2 cellular contexts compared by ENCODE assay signal in the genomic region with DNA sequence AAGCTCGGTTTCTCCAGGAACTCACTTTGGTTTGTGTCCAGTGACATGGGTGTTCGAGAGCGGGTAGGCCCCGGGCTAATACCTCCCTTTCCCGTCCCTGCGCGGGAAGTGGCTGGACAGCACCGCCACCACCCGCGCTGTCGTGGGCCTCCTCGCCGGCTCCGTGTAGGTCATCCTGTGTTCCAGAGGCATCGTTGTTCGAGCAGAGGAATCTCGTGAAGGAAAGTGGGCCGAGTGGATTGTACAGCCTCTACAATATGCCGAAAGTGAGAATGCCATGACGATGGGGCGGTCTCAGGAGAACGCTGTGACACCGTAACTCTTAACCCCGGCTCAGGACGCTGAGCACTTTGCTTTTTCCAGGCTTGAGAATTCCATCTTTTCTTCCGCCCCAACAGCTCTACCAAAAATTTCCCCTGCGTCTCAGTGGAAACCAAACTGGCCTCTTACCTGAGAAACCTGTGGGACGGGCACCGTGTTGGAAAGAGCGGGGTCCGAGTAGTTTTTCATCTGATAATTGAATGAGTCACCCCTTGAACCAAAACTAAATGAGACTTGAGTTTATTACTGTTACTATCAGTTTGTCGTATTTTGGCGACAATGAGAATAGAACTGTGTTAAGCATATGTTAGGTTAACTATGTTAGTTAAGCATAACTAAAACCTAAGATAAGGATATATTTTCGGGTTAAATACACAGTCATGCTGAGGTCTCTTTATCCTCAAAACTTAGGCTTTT.
A peak's percentile ranks its signal among the peaks of the same experiment; 100 is the strongest.
TF ChIP-seq lines count a peak whose summit lies in the region.

No MANE protein-coding gene starts in this region.

TF ChIP-seq in K562, 482 proteins besides CTCF, POLR2A, EP300 and RAD21 (continues in another document):
- TF ChIP-seq PHB2 (IDR thresholded peaks at IDR 0.05; ENCODE audit: low read depth): no peak
- TF ChIP-seq KAT7 (CRISPR knock-in tag; IDR thresholded peaks at IDR 0.05; ENCODE audit: borderline replicate concordance): 0 out of 2 replicates have a peak, but pooled peaks have one; percentile 74
- TF ChIP-seq, protein P1, sequence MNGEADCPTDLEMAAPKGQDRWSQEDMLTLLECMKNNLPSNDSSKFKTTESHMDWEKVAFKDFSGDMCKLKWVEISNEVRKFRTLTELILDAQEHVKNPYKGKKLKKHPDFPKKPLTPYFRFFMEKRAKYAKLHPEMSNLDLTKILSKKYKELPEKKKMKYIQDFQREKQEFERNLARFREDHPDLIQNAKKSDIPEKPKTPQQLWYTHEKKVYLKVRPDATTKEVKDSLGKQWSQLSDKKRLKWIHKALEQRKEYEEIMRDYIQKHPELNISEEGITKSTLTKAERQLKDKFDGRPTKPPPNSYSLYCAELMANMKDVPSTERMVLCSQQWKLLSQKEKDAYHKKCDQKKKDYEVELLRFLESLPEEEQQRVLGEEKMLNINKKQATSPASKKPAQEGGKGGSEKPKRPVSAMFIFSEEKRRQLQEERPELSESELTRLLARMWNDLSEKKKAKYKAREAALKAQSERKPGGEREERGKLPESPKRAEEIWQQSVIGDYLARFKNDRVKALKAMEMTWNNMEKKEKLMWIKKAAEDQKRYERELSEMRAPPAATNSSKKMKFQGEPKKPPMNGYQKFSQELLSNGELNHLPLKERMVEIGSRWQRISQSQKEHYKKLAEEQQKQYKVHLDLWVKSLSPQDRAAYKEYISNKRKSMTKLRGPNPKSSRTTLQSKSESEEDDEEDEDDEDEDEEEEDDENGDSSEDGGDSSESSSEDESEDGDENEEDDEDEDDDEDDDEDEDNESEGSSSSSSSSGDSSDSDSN (IDR thresholded peaks at IDR 0.05; ENCODE audit: borderline replicate concordance in 1 of 2, low read depth in 2 of 2, low read length in 2 of 2): 0 out of 4 replicates have a peak, but pooled peaks of 1 of the 2 experiments have one; percentile 52
- TF ChIP-seq ZZZ3 (IDR thresholded peaks at IDR 0.05): no peak; the same call in 1 of the 2 replicates
- TF ChIP-seq, protein P2, sequence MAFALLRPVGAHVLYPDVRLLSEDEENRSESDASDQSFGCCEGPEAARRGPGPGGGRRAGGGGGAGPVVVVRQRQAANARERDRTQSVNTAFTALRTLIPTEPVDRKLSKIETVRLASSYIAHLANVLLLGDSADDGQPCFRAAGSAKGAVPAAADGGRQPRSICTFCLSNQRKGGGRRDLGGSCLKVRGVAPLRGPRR (CRISPR knock-in tag; IDR thresholded peaks at IDR 0.05): no peak
- 0 out of 2 replicates have a peak, but pooled peaks have one; percentile 18 for TF ChIP-seq DPF2 (IDR thresholded peaks at IDR 0.05)

TF ChIP-seq in liver, 16 proteins besides CTCF, POLR2A, EP300 and RAD21:
- TF ChIP-seq, protein P3, sequence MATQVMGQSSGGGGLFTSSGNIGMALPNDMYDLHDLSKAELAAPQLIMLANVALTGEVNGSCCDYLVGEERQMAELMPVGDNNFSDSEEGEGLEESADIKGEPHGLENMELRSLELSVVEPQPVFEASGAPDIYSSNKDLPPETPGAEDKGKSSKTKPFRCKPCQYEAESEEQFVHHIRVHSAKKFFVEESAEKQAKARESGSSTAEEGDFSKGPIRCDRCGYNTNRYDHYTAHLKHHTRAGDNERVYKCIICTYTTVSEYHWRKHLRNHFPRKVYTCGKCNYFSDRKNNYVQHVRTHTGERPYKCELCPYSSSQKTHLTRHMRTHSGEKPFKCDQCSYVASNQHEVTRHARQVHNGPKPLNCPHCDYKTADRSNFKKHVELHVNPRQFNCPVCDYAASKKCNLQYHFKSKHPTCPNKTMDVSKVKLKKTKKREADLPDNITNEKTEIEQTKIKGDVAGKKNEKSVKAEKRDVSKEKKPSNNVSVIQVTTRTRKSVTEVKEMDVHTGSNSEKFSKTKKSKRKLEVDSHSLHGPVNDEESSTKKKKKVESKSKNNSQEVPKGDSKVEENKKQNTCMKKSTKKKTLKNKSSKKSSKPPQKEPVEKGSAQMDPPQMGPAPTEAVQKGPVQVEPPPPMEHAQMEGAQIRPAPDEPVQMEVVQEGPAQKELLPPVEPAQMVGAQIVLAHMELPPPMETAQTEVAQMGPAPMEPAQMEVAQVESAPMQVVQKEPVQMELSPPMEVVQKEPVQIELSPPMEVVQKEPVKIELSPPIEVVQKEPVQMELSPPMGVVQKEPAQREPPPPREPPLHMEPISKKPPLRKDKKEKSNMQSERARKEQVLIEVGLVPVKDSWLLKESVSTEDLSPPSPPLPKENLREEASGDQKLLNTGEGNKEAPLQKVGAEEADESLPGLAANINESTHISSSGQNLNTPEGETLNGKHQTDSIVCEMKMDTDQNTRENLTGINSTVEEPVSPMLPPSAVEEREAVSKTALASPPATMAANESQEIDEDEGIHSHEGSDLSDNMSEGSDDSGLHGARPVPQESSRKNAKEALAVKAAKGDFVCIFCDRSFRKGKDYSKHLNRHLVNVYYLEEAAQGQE (IDR thresholded peaks at IDR 0.05): peak; percentile 95
- TF ChIP-seq, protein P4, sequence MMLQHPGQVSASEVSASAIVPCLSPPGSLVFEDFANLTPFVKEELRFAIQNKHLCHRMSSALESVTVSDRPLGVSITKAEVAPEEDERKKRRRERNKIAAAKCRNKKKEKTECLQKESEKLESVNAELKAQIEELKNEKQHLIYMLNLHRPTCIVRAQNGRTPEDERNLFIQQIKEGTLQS (IDR thresholded peaks at IDR 0.05): no peak
- no peak for TF ChIP-seq HNF4A (conservative IDR thresholded peaks at IDR 0.05)
